In genomic region chr11:70721006-70721405, GRCh38 we compare ENCODE assay signal across 34 cellular contexts.
"Had no signal": no experiment of that assay in that cellular context is flagged by ENCODE, and none has a peak within 500 bp of the region (broad histone marks: within the 10 kb centered on the region; RNA-seq: fewer than 3 reads in every experiment).

No MANE protein-coding gene starts in this region.

- DNase-seq: activated CD4-positive, alpha-beta T cell treated with anti-CD3 and anti-CD28 coated beads, Interleukin-2, amount 10 ng/mL, durations not matched to agents 24 days and 14 days; activated CD4-positive, alpha-beta T cell treated with anti-CD3 and anti-CD28 coated beads, Interleukin-2, amount 50 U/mL, for 4 hours; activated CD8-positive, alpha-beta T cell treated with anti-CD3 and anti-CD28 coated beads for 36 hours; activated effector memory CD4-positive, alpha-beta T cell treated with anti-CD3 and anti-CD28 coated beads, Interleukin-2, amount 50 U/mL, for 16 hours; activated naive CD4-positive, alpha-beta T cell; activated naive CD4-positive, alpha-beta T cell treated with anti-CD3 and anti-CD28 coated beads, Interleukin-2, amount 50 U/mL, for 16 hours; activated naive CD8-positive, alpha-beta T cell treated with anti-CD3 and anti-CD28 coated beads for 36 hours; activated T-cell treated with anti-CD3 and anti-CD28 coated beads, Interleukin-2, amount 50 U/mL, for 1 hour; activated T-cell treated with anti-CD3 and anti-CD28 coated beads, Interleukin-2, amount 50 U/mL, for 72 hours; amniotic stem cell; aorta; brain microvascular endothelial cell; central memory CD4-positive, alpha-beta T cell; Kasumi-1; KG1; MG63; MV-4-11; NCI-H1092; NCI-H1436 treated with DMSO at 0.1 percent for 48 hours; NCI-H1930; NCI-H446; NCI-H510A treated with DMSO at 0.1 percent for 48 hours; NCI-H526 treated with DMSO at 0.1 percent for 48 hours; NCI-H82; NK-92 treated with Interleukin-12 subunit alpha and Interleukin-12 subunit beta, amount 100 ng/mL, for 24 hours; PC-3; Peyer's patch; RPMI8226; SHP77 treated with DMSO at 0.1 percent for 48 hours; SK-N-SH had no signal

- H3K27ac ChIP-seq: brain microvascular endothelial cell, Peyer's patch, SJSA1 had no signal

- H3K4me1 Mint-ChIP-seq: activated CD4-positive, alpha-beta T cell treated with anti-CD3 and anti-CD28 coated beads, Interleukin-2, amount 10 ng/mL, durations not matched to agents 24 days and 14 days; activated naive CD8-positive, alpha-beta T cell treated with anti-CD3 and anti-CD28 coated beads for 36 hours; activated T-helper 17 cell treated with anti-CD3 and anti-CD28 coated beads, Interleukin-2, amount 50 U/mL, for 72 hours had no signal

- H3K36me3 Mint-ChIP-seq: activated naive CD8-positive, alpha-beta T cell treated with anti-CD3 and anti-CD28 coated beads for 36 hours had no signal

- H3K4me3 Mint-ChIP-seq: activated CD4-positive, alpha-beta T cell treated with anti-CD3 and anti-CD28 coated beads, Interleukin-2, amount 10 ng/mL, durations not matched to agents 24 days and 14 days; activated CD8-positive, alpha-beta T cell treated with anti-CD3 and anti-CD28 coated beads for 36 hours; activated naive CD8-positive, alpha-beta T cell treated with anti-CD3 and anti-CD28 coated beads for 36 hours; activated T-cell treated with anti-CD3 and anti-CD28 coated beads, Interleukin-2, amount 50 U/mL, for 72 hours; activated T-helper 17 cell treated with anti-CD3 and anti-CD28 coated beads, Interleukin-2, amount 50 U/mL, for 72 hours; T-helper 1 cell treated with Interleukin-12 subunit alpha and Interleukin-12 subunit beta and Interleukin-4 antibody, amounts not matched to agents 30 μg/mL and 1 μg/mL, for 36 hours; T-helper 2 cell treated with Interferon-gamma antibody and Interleukin-4, amounts not matched to agents 5 μg/mL and 100 μg/mL, for 36 hours had no signal

- H3K36me3 ChIP-seq: brain microvascular endothelial cell, MG63, Peyer's patch, SJSA1 had no signal

- H3K27me3 ChIP-seq: brain microvascular endothelial cell, Peyer's patch, SJSA1 had no signal

- H3K4me1 ChIP-seq: Peyer's patch, SJSA1 had no signal

- H3K9me3 Mint-ChIP-seq: activated CD4-positive, alpha-beta T cell treated with anti-CD3 and anti-CD28 coated beads, Interleukin-2, amount 10 ng/mL, durations not matched to agents 24 days and 14 days; activated CD8-positive, alpha-beta T cell treated with anti-CD3 and anti-CD28 coated beads for 36 hours; activated naive CD8-positive, alpha-beta T cell treated with anti-CD3 and anti-CD28 coated beads for 36 hours; activated T-cell treated with anti-CD3 and anti-CD28 coated beads, Interleukin-2, amount 50 U/mL, for 72 hours; activated T-helper 17 cell treated with anti-CD3 and anti-CD28 coated beads, Interleukin-2, amount 50 U/mL, for 72 hours; T-helper 1 cell treated with Interleukin-12 subunit alpha and Interleukin-12 subunit beta and Interleukin-4 antibody, amounts not matched to agents 30 μg/mL and 1 μg/mL, for 36 hours; T-helper 2 cell treated with Interferon-gamma antibody and Interleukin-4, amounts not matched to agents 5 μg/mL and 100 μg/mL, for 36 hours had no signal

- H3K27ac Mint-ChIP-seq: activated CD4-positive, alpha-beta T cell treated with anti-CD3 and anti-CD28 coated beads, Interleukin-2, amount 10 ng/mL, durations not matched to agents 24 days and 14 days; activated CD8-positive, alpha-beta T cell treated with anti-CD3 and anti-CD28 coated beads for 36 hours; activated naive CD8-positive, alpha-beta T cell treated with anti-CD3 and anti-CD28 coated beads for 36 hours; activated T-cell treated with anti-CD3 and anti-CD28 coated beads, Interleukin-2, amount 50 U/mL, for 72 hours; activated T-helper 17 cell treated with anti-CD3 and anti-CD28 coated beads, Interleukin-2, amount 50 U/mL, for 72 hours; T-helper 1 cell treated with Interleukin-12 subunit alpha and Interleukin-12 subunit beta and Interleukin-4 antibody, amounts not matched to agents 30 μg/mL and 1 μg/mL, for 36 hours; T-helper 2 cell treated with Interferon-gamma antibody and Interleukin-4, amounts not matched to agents 5 μg/mL and 100 μg/mL, for 36 hours had no signal

- H3K4me3 ChIP-seq: MG63, Peyer's patch, SJSA1 had no signal

- H3K9me3 ChIP-seq: MG63, Peyer's patch, SK-N-SH had no signal

- ATAC-seq: activated CD8-positive, alpha-beta T cell treated with anti-CD3 and anti-CD28 coated beads for 36 hours; activated T-cell treated with anti-CD3 and anti-CD28 coated beads, Interleukin-2, amount 50 U/mL, for 72 hours; activated T-helper 17 cell treated with anti-CD3 and anti-CD28 coated beads, Interleukin-2, amount 50 U/mL, for 72 hours; PC-3 had no signal
